In the genomic region with DNA sequence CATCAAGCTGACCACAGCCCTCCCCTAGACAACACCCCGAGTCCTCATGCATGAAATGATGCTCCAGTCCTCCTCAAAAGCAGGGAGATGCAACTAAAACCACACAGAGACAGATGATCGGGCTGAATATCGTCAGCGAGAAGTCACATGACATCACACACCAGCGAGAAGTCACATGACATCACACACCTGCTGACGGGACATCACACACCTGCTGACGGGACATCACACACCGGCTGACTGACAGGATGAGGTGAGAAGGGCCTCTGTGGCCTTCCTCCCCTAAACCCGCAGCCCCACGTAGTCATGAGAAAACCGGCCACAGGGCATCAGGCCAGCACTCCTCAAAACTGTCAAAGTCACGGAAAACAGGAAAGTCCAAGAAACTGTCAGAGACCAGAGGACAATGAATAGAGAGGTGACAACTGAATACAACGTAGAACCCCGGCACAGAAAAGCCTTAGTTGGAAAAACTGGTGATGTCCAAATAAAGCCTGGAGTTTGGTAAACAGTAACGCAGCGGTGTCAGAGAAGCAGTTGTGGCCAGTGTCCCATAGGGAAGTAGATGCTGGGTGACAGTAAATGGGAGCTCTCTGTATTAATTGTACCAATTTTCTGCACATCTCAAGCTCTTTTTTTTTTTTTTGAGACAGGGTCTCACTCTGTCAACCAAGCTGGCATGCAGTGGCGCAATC, we compare ENCODE assay signal across 1 cellular context.
TF ChIP-seq lines count a peak whose summit lies in the region.

No MANE protein-coding gene starts in this region.

TF ChIP-seq in SK-N-SH, 30 proteins besides CTCF, POLR2A, EP300 and RAD21 (continued from another document):
- TF ChIP-seq, protein P1, sequence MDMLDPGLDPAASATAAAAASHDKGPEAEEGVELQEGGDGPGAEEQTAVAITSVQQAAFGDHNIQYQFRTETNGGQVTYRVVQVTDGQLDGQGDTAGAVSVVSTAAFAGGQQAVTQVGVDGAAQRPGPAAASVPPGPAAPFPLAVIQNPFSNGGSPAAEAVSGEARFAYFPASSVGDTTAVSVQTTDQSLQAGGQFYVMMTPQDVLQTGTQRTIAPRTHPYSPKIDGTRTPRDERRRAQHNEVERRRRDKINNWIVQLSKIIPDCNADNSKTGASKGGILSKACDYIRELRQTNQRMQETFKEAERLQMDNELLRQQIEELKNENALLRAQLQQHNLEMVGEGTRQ (IDR thresholded peaks at IDR 0.05; ENCODE audit: borderline replicate concordance, low read depth, low read length), result no peak
- TF ChIP-seq RXRA (IDR thresholded peaks at IDR 0.05; ENCODE audit: borderline replicate concordance, low read depth), result no peak
- TF ChIP-seq GATA2 (CRISPR knock-in tag; IDR thresholded peaks at IDR 0.05), result no peak
- no peak for TF ChIP-seq RCOR1 (IDR thresholded peaks at IDR 0.05; ENCODE audit: low read length)
- no peak for TF ChIP-seq RFX5 (IDR thresholded peaks at IDR 0.05; ENCODE audit: low read length)
- no peak for TF ChIP-seq NRF1 (IDR thresholded peaks at IDR 0.05; ENCODE audit: low read depth, low read length)
- TF ChIP-seq MEF2A (IDR thresholded peaks at IDR 0.05; ENCODE audit: borderline replicate concordance, low read depth), result no peak
- TF ChIP-seq, protein P2, sequence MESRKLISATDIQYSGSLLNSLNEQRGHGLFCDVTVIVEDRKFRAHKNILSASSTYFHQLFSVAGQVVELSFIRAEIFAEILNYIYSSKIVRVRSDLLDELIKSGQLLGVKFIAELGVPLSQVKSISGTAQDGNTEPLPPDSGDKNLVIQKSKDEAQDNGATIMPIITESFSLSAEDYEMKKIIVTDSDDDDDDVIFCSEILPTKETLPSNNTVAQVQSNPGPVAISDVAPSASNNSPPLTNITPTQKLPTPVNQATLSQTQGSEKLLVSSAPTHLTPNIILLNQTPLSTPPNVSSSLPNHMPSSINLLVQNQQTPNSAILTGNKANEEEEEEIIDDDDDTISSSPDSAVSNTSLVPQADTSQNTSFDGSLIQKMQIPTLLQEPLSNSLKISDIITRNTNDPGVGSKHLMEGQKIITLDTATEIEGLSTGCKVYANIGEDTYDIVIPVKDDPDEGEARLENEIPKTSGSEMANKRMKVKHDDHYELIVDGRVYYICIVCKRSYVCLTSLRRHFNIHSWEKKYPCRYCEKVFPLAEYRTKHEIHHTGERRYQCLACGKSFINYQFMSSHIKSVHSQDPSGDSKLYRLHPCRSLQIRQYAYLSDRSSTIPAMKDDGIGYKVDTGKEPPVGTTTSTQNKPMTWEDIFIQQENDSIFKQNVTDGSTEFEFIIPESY (IDR thresholded peaks at IDR 0.05; ENCODE audit: borderline replicate concordance, low read depth), result no peak
- TF ChIP-seq, protein P3, sequence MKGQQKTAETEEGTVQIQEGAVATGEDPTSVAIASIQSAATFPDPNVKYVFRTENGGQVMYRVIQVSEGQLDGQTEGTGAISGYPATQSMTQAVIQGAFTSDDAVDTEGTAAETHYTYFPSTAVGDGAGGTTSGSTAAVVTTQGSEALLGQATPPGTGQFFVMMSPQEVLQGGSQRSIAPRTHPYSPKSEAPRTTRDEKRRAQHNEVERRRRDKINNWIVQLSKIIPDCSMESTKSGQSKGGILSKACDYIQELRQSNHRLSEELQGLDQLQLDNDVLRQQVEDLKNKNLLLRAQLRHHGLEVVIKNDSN (IDR thresholded peaks at IDR 0.05; ENCODE audit: borderline replicate concordance, low read depth), result no peak
